In the genomic region with DNA sequence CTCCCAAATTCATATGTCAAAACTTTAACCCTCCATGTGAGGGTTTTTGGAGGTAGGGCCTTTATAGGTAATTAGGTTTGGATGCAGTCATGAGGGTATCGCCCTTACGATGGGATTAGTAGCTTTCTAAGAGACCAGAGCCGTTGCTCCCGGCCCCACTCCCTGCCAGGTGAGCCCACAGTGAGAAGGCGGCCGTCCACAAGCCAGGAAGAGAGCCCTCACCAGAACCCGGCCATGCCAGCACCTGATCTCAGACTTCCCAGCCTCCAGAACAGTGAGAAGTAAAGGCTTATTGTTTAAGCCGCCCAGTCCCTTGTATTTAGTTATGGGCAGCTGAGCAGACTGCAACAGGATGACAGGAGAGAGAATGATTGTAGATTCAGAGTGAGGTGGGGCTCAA, we compare ENCODE assay signal across 28 cellular contexts.
"Had no signal": no experiment of that assay in that cellular context is flagged by ENCODE, and none has a peak within 500 bp of the region (broad histone marks: within the 10 kb centered on the region; RNA-seq: fewer than 3 reads in every experiment).

No MANE protein-coding gene starts in this region.

- DNase-seq: activated CD4-positive, alpha-beta memory T cell treated with anti-CD3 and anti-CD28 coated beads, Interleukin-2, amount 10 ng/mL, durations not matched to agents 7 days and 5 days; activated CD4-positive, alpha-beta T cell treated with anti-CD3 and anti-CD28 coated beads for 36 hours; activated CD4-positive, alpha-beta T cell treated with anti-CD3 and anti-CD28 coated beads, Interleukin-2, amount 50 U/mL, for 1 hour; activated naive CD4-positive, alpha-beta T cell; activated T-cell treated with anti-CD3 and anti-CD28 coated beads for 4 hours; activated T-cell treated with anti-CD3 and anti-CD28 coated beads, Interleukin-2, amount 50 U/mL, for 72 hours; amygdala; Kasumi-1; KBM-7; NCI-H1105 treated with DMSO at 0.1 percent for 48 hours; NCI-H1436 treated with DMSO at 0.1 percent for 48 hours; NCI-H187; NCI-H2081; NCI-H510A treated with DMSO at 0.1 percent for 48 hours; NCI-H69; NK-92 treated with Interleukin-12 subunit alpha and Interleukin-12 subunit beta, amount 100 ng/mL, for 24 hours; OCI-M1; RPMI8226; T-cell; T-helper 2 cell; T1000 had no signal

- ATAC-seq: activated CD4-positive, alpha-beta T cell treated with anti-CD3 and anti-CD28 coated beads for 36 hours; activated T-cell treated with anti-CD3 and anti-CD28 coated beads, Interleukin-2, amount 50 U/mL, for 72 hours; Panc1; Right ventricle myocardium inferior; T-cell had no signal

- H3K27ac Mint-ChIP-seq: activated CD4-positive, alpha-beta memory T cell treated with anti-CD3 and anti-CD28 coated beads, Interleukin-2, amount 10 ng/mL, durations not matched to agents 7 days and 5 days; activated CD4-positive, alpha-beta T cell treated with anti-CD3 and anti-CD28 coated beads for 36 hours; activated naive CD8-positive, alpha-beta T cell; activated T-cell treated with anti-CD3 and anti-CD28 coated beads, Interleukin-2, amount 50 U/mL, for 72 hours; activated T-helper 2 cell treated with anti-CD3 and anti-CD28 coated beads, Interferon-gamma antibody, Interleukin-2, Interleukin-4, amounts not matched to agents 10 μg/mL and 5 μg/mL and 100 μg/mL, durations not matched to agents 14 hours and 24 hours and 36 hours; T-cell had no signal

- H3K27me3 Mint-ChIP-seq: activated CD4-positive, alpha-beta memory T cell treated with anti-CD3 and anti-CD28 coated beads, Interleukin-2, amount 10 ng/mL, durations not matched to agents 7 days and 5 days; activated CD4-positive, alpha-beta T cell treated with anti-CD3 and anti-CD28 coated beads for 36 hours; activated naive CD8-positive, alpha-beta T cell; brain; T-cell had no signal

- H3K4me3 ChIP-seq: SK-N-MC had no signal

- H3K27ac ChIP-seq: SK-N-MC, VCaP had no signal

- H3K4me1 Mint-ChIP-seq: activated CD4-positive, alpha-beta memory T cell treated with anti-CD3 and anti-CD28 coated beads, Interleukin-2, amount 10 ng/mL, durations not matched to agents 7 days and 5 days; activated CD4-positive, alpha-beta T cell treated with anti-CD3 and anti-CD28 coated beads for 36 hours; T-cell had no signal

- H3K9me3 Mint-ChIP-seq: activated CD4-positive, alpha-beta memory T cell treated with anti-CD3 and anti-CD28 coated beads, Interleukin-2, amount 10 ng/mL, durations not matched to agents 7 days and 5 days; activated T-cell treated with anti-CD3 and anti-CD28 coated beads, Interleukin-2, amount 50 U/mL, for 72 hours; activated T-helper 2 cell treated with anti-CD3 and anti-CD28 coated beads, Interferon-gamma antibody, Interleukin-2, Interleukin-4, amounts not matched to agents 10 μg/mL and 5 μg/mL and 100 μg/mL, durations not matched to agents 14 hours and 24 hours and 36 hours; brain; T-cell had no signal

- H3K4me3 Mint-ChIP-seq: activated CD4-positive, alpha-beta memory T cell treated with anti-CD3 and anti-CD28 coated beads, Interleukin-2, amount 10 ng/mL, durations not matched to agents 7 days and 5 days; activated CD4-positive, alpha-beta T cell treated with anti-CD3 and anti-CD28 coated beads for 36 hours; activated naive CD8-positive, alpha-beta T cell; activated T-cell treated with anti-CD3 and anti-CD28 coated beads, Interleukin-2, amount 50 U/mL, for 72 hours; brain; T-cell had no signal
